ENCODE assay signal across 10 cellular contexts in the genomic region with DNA sequence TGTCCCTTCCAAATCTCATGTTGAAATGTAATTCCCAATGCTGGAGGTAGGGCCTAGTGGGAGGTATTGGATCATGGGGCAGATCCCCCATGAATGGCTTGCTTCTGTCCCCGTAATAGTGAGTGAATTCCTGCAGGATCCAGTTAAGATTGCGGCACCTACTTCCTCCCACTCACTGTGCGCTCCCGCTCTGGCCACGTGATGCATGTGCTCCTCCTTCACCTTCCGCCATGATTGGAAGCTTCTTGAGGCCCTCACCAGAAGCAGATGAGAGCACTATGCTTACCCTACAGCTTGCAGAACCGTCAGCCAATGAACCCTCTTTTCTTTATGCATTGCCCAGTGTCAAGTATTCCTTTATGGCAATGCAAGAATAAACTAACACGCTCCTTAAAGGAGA.
"Had no signal": no experiment of that assay in that cellular context is flagged by ENCODE, and none has a peak within 500 bp of the region (broad histone marks: within the 10 kb centered on the region; RNA-seq: fewer than 3 reads in every experiment).

No MANE protein-coding gene starts in this region.

- H3K9me3 ChIP-seq: HAP-1 had no signal

- H3K36me3 ChIP-seq: HAP-1 had no signal

- H3K27ac Mint-ChIP-seq: GM23338, H9, HFFc6 had no signal

- FAIRE-seq: H54 had no signal

- H3K27ac ChIP-seq: GM23248 had no signal

- ATAC-seq: GM23338, HCT116 had no signal

- H3K4me3 Mint-ChIP-seq: GM23338, H9, HFFc6 had no signal

- H3K9ac ChIP-seq: GM23248 had no signal

- H2AFZ ChIP-seq: GM23248, GM23338 had no signal

- H3K4me2 ChIP-seq: GM23338 had no signal

- DNase-seq: GM23248, GOT3, H7, H9, HCEC 1CT, HFFc6 had no signal

- H3K4me3 ChIP-seq: GM23248, GM23338, HAP-1 had no signal

- H3K9me3 Mint-ChIP-seq: GM23338, H9, HFFc6 had no signal
